ENCODE assay signal across 21 cellular contexts in genomic region chr7:151336027-151336720, GRCh38.
"Had no signal": no experiment of that assay in that cellular context is flagged by ENCODE, and none has a peak within 500 bp of the region (broad histone marks: within the 10 kb centered on the region; RNA-seq: fewer than 3 reads in every experiment).

No MANE protein-coding gene starts in this region.

- DNase-seq: activated CD4-positive, alpha-beta T cell treated with anti-CD3 and anti-CD28 coated beads, Interleukin-2, amount 10 ng/mL, durations not matched to agents 7 days and 5 days; activated CD8-positive, alpha-beta memory T cell treated with anti-CD3 and anti-CD28 coated beads, Interleukin-2, amount 50 U/mL, for 48 hours; anterior cingulate cortex; brain microvascular endothelial cell; colonic mucosa; gastrocnemius medialis; heart left ventricle; immature natural killer cell; kidney glomerular epithelial cell; left ventricle myocardium superior; mesendoderm; naive thymus-derived CD8-positive, alpha-beta T cell; spleen; stimulated activated CD4-positive, alpha-beta T cell treated with anti-CD3 and anti-CD28 coated beads, Interleukin-4, amount 100 ng/mL, for 4 hours; stimulated activated naive CD4-positive, alpha-beta T cell treated with Interleukin-2 at 50 U/mL for 16 hours; T1000 had no signal

- H3K36me3 ChIP-seq: brain microvascular endothelial cell, colonic mucosa, gastrocnemius medialis, heart left ventricle, neutrophil, spleen had no signal

- H3K4me1 ChIP-seq: colonic mucosa, parathyroid adenoma had no signal

- H3K9me3 Mint-ChIP-seq: central memory CD8-positive, alpha-beta T cell; immature natural killer cell; type B pancreatic cell had no signal

- H3K27ac ChIP-seq: brain microvascular endothelial cell, colonic mucosa, gastrocnemius medialis, heart left ventricle, neutrophil, parathyroid adenoma, spleen had no signal

- ATAC-seq: gastrocnemius medialis; heart left ventricle; left ventricle myocardium superior; naive thymus-derived CD8-positive, alpha-beta T cell; sciatic nerve had no signal

- H3K27ac Mint-ChIP-seq: activated CD4-positive, alpha-beta T cell treated with anti-CD3 and anti-CD28 coated beads, Interleukin-2, amount 10 ng/mL, durations not matched to agents 7 days and 5 days; immature natural killer cell; type B pancreatic cell had no signal

- H3K36me3 Mint-ChIP-seq: immature natural killer cell, type B pancreatic cell had no signal

- H3K9me3 ChIP-seq: colonic mucosa, gastrocnemius medialis, heart left ventricle, neutrophil had no signal

- H3K27me3 ChIP-seq: brain microvascular endothelial cell, colonic mucosa, gastrocnemius medialis, heart left ventricle, neutrophil, spleen had no signal

- H3K9ac ChIP-seq: parathyroid adenoma had no signal

- H3K4me3 ChIP-seq: colonic mucosa, gastrocnemius medialis, heart left ventricle, spleen had no signal

- H2AFZ ChIP-seq: parathyroid adenoma had no signal

- H3K4me3 Mint-ChIP-seq: activated CD4-positive, alpha-beta T cell treated with anti-CD3 and anti-CD28 coated beads, Interleukin-2, amount 10 ng/mL, durations not matched to agents 7 days and 5 days; central memory CD8-positive, alpha-beta T cell; immature natural killer cell; naive thymus-derived CD8-positive, alpha-beta T cell; type B pancreatic cell had no signal
